32 cellular contexts compared by ENCODE assay signal in the genomic region with DNA sequence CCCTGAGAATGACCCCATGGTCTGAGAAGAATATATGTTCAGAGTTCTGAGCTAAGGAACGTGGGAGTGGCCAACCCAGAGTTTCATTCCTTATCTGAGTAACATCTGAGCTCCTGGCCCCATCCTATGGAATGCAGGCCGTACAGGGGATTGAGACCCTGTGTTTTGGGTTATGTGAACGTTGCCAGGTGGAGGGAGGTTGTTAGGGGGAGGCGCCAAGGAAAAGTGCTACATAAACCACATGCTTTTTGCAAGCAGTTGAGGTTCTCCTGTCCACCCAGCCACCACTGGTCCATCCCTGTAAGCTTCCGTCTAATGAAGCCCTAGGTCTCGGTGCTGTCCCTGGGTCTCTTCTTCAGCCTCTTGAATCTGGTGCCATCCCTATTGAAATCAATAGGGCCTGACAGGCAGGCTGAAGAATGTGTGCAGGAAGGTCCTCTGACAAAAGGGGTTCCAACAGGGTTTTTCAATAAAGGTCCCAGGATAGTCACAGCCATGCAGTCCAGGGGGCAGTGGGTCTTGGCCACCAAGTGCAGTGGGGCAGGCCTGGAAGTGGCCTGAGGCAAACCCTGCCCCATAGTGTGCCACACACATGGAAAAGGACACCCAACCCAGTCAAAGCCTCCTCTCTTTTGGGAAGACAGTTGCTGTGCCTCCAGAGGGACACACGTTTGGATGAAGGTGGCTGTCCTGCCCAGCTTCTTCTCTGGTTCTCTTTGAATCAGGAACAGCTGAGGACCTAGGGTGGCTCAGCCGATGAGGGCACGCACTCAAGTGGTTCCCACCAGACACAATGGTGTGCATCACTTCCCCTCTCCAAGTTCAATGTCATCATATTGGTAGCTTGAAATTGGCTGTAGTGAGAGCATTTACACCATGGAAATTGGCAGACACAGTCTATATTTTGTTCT. TPM values are rescaled to one million over a fixed set of nuclear protein-coding genes. Genes with fewer than 3 reads are reported as not detected.
A peak's percentile ranks its signal among the peaks of the same experiment; 100 is the strongest.
DNase-seq lines count a peak whose midpoint lies in the region; ATAC-seq, FAIRE-seq and TF ChIP-seq lines count a peak whose summit lies in the region.
"Had no signal": no experiment of that assay in that cellular context is flagged by ENCODE, and none has a peak within 500 bp of the region (broad histone marks: within the 10 kb centered on the region; RNA-seq: fewer than 3 reads in every experiment).

No MANE protein-coding gene starts in this region.

- WGBS in sigmoid colon, 2 donors: 71 to 84% methylated on average over 9 of the region's 9 CpGs

- no peak for TF ChIP-seq POLR2A in sigmoid colon (IDR thresholded peaks at IDR 0.05)

- no peaks in the 10 kb centered on the region for H3K27me3 ChIP-seq in BE2C
- no peaks in the 10 kb centered on the region for H3K27me3 ChIP-seq in lower lobe of right lung (ENCODE audit: low read depth)
- no peaks in the 10 kb centered on the region for H3K27me3 ChIP-seq in sigmoid colon
- H3K27me3 ChIP-seq: adrenal gland, body of pancreas, esophagus squamous epithelium, foreskin keratinocyte, tibial artery had no signal

- no peak for FAIRE-seq in HTR-8/SVneo (lab: Jason Lieb, UNC)
- FAIRE-seq: endometrium, kidney had no signal

- no peak for TF ChIP-seq CTCF in BE2C (IDR thresholded peaks at IDR 0.05; ENCODE audit: low read depth, low read length)
- no peak for TF ChIP-seq CTCF in lower lobe of right lung (IDR thresholded peaks at IDR 0.05)
- no peak for TF ChIP-seq CTCF in sigmoid colon (IDR thresholded peaks at IDR 0.05)

- H3K4me1 ChIP-seq in BE2C (no peaks in the 10 kb centered on the region), lower lobe of right lung (peaks cover 10% of the 10 kb centered on the region), sigmoid colon (peaks cover 0 to 26% (median 19%) of the 10 kb centered on the region in 4 donors)
- H3K4me1 ChIP-seq: body of pancreas had no signal

- H3K36me3 ChIP-seq in BE2C (no peaks in the 10 kb centered on the region), lower lobe of right lung (no peaks in the 10 kb centered on the region), sigmoid colon (no peaks in the 10 kb centered on the region)
- H3K36me3 ChIP-seq: adrenal gland, esophagus squamous epithelium, tibial artery had no signal

- ATAC-seq in lower lobe of right lung: no peak
- ATAC-seq in HG03571 (IDR thresholded peaks at IDR 0.05; ENCODE audit: unreplicated experiment): no peak
- ATAC-seq in HG03342 (IDR thresholded peaks at IDR 0.05; ENCODE audit: unreplicated experiment): no peak
- ATAC-seq: activated CD4-positive, CD25-positive, alpha-beta regulatory T cell treated with anti-CD3 and anti-CD28 coated beads, Interleukin-2, amount 50 U/mL, for 24 hours; activated CD8-positive, alpha-beta T cell treated with anti-CD3 and anti-CD28 coated beads for 36 hours; activated T-cell treated with anti-CD3 and anti-CD28 coated beads, Interleukin-2, amount 50 U/mL, for 4 hours; body of pancreas; foreskin keratinocyte; right cardiac atrium; Right ventricle myocardium inferior; T-helper 17 cell had no signal

- H3K27ac ChIP-seq in lower lobe of right lung: no peak overlapping the region
- no peak overlapping the region for H3K27ac ChIP-seq in sigmoid colon
- H3K27ac ChIP-seq: adrenal gland, body of pancreas, C4-2B, esophagus squamous epithelium, foreskin keratinocyte, parathyroid adenoma, PC-9, tibial artery had no signal

- DNase-seq in BE2C (peak; percentile 0), ELF-1 (ENCODE audit: low read depth, low spot score) (peak; percentile 73), lower lobe of right lung (peak; percentile 10), sigmoid colon (peak; percentile 44), HTR-8/SVneo (ENCODE audit: insufficient read length, low spot score) (no peak)
- DNase-seq: activated CD8-positive, alpha-beta T cell treated with anti-CD3 and anti-CD28 coated beads for 36 hours; activated naive CD4-positive, alpha-beta T cell treated with anti-CD3 and anti-CD28 coated beads for 36 hours; activated T-cell treated with anti-CD3 and anti-CD28 coated beads, Interleukin-2, amount 50 U/mL, for 4 hours; dermis blood vessel endothelial cell; DMS79 treated with DMSO at 0.1 percent for 48 hours; esophagus squamous epithelium; GF-D8; kidney; NCI-H1417 treated with DMSO at 0.1 percent for 48 hours; NCI-H2081; NCI-H524 treated with DMSO at 0.1 percent for 48 hours; PC-9; right cardiac atrium; T-helper 17 cell had no signal

- intact Hi-C loops in lower lobe of right lung (cut with DNase I): no loop called here
- intact Hi-C loops in sigmoid colon (cut with DNase I): no loop called here

- no peak for TF ChIP-seq EP300 in sigmoid colon (IDR thresholded peaks at IDR 0.05)

- no peak overlapping the region for H3K4me3 ChIP-seq in BE2C (ENCODE audit: low read depth, low read length)
- H3K4me3 ChIP-seq in lower lobe of right lung: no peak overlapping the region
- no peak overlapping the region for H3K4me3 ChIP-seq in sigmoid colon
- H3K4me3 ChIP-seq: adrenal gland, body of pancreas, esophagus squamous epithelium, lung, PC-9, tibial artery had no signal

- H3K9me3 ChIP-seq in BE2C (no peaks in the 10 kb centered on the region; the same call in 1 of the 2 replicates), lower lobe of right lung (no peaks in the 10 kb centered on the region), sigmoid colon (peaks cover 0 to 4% (median 0%) of the 10 kb centered on the region in 4 donors)
- H3K9me3 ChIP-seq: adrenal gland, body of pancreas had no signal

RNA-seq across cellular contexts. Expression of a gene that starts 53.5 kb away (rescaled TPM):
- not detected for polyA plus RNA-seq in BE2C (2012; ENCODE audit: insufficient read depth, insufficient read length, low read depth)
- total RNA-seq in lower lobe of right lung: 15.5 TPM
- 10 to 100 TPM; 14.5 to 49.6 (median 32.1) TPM for total RNA-seq in sigmoid colon
- 1 to 10 TPM; 1.2 to 5.0 (median 3.6) TPM for polyA plus RNA-seq in sigmoid colon
- total RNA-seq: activated naive CD4-positive, alpha-beta T cell treated with anti-CD3 and anti-CD28 coated beads for 36 hours; activated T-cell treated with anti-CD3 and anti-CD28 coated beads, Interleukin-2, amount 50 U/mL, for 4 hours; foreskin keratinocyte; T-helper 17 cell had no signal
- polyA plus RNA-seq: foreskin keratinocyte, neural cell had no signal
